2 cellular contexts compared by ENCODE assay signal in genomic region chr12:53677612-53678133, GRCh38.
TF ChIP-seq lines count a peak whose summit lies in the region.

No MANE protein-coding gene starts in this region.

TF ChIP-seq in IMR-90, 13 proteins besides CTCF, POLR2A, EP300 and RAD21:
- TF ChIP-seq SMC3 (IDR thresholded peaks at IDR 0.05; ENCODE audit: low read depth, low read length) (no peak), ELK1 (IDR thresholded peaks at IDR 0.05; ENCODE audit: borderline replicate concordance, low read depth, low read length) (no peak), RFX5 (IDR thresholded peaks at IDR 0.05; ENCODE audit: low read depth, low read length) (no peak), RCOR1 (IDR thresholded peaks at IDR 0.05; ENCODE audit: insufficient replicate concordance, low read length) (no peak), CEBPB (IDR thresholded peaks at IDR 0.05; ENCODE audit: low read depth, low read length) (no peak), MAFK (IDR thresholded peaks at IDR 0.05; ENCODE audit: low read depth, low read length) (no peak), NFE2L2 (IDR thresholded peaks at IDR 0.05; ENCODE audit: low read depth, low read length) (no peak), USF2 (IDR thresholded peaks at IDR 0.05; ENCODE audit: low read depth, low read length) (no peak), MAZ (IDR thresholded peaks at IDR 0.05; ENCODE audit: borderline replicate concordance, low read depth, low read length) (no peak), MXI1 (IDR thresholded peaks at IDR 0.05; ENCODE audit: borderline replicate concordance, low read depth, low read length) (no peak), FOS (IDR thresholded peaks at IDR 0.05; ENCODE audit: low read depth, low read length) (no peak), BHLHE40 (IDR thresholded peaks at IDR 0.05; ENCODE audit: low read depth, low read length) (no peak), CHD1 (IDR thresholded peaks at IDR 0.05; ENCODE audit: low read depth, low read length) (no peak)

TF ChIP-seq in endothelial cell of umbilical vein, 7 proteins besides CTCF, POLR2A, EP300 and RAD21:
- TF ChIP-seq FOS (IDR thresholded peaks at IDR 0.05; ENCODE audit: borderline replicate concordance, insufficient read depth, low read length) (no peak), MAX (IDR thresholded peaks at IDR 0.05; ENCODE audit: insufficient read depth, insufficient read length) (no peak), POLR2AphosphoS5 (IDR thresholded peaks at IDR 0.05; ENCODE audit: insufficient read depth, low read depth, low read length) (no peak), GATA2 (IDR thresholded peaks at IDR 0.05; ENCODE audit: insufficient read depth, insufficient read length, low read depth, low read length) (no peak)
